In genomic region chr1:8660455-8660854, GRCh38 we compare ENCODE assay signal across 1 cellular context.
TF ChIP-seq lines count a peak whose summit lies in the region.

No MANE protein-coding gene starts in this region.

TF ChIP-seq in GM12878, 131 proteins besides CTCF, POLR2A, EP300 and RAD21 (continued from another document):
- no peak for TF ChIP-seq CEBPZ (IDR thresholded peaks at IDR 0.05; ENCODE audit: low read depth, low read length)
- TF ChIP-seq SREBF2 (IDR thresholded peaks at IDR 0.05; ENCODE audit: low read length): no peak
- no peak for TF ChIP-seq ZNF592 (IDR thresholded peaks at IDR 0.05)
